1 cellular context compared by ENCODE assay signal in genomic region chr1:7971024-7971423, GRCh38.
TF ChIP-seq lines count a peak whose summit lies in the region.

No MANE protein-coding gene starts in this region.

TF ChIP-seq in GM12878, 131 proteins besides CTCF, POLR2A, EP300 and RAD21:
- TF ChIP-seq ZBTB33 (IDR thresholded peaks at IDR 0.05) (no peak), PML (IDR thresholded peaks at IDR 0.05; ENCODE audit: low read length) (no peak), ZNF622 (IDR thresholded peaks at IDR 0.05) (no peak), REST (IDR thresholded peaks at IDR 0.05; ENCODE audit: low read depth, low read length) (no peak), MXI1 (IDR thresholded peaks at IDR 0.05; ENCODE audit: low read depth, low read length) (no peak), RELA (IDR thresholded peaks at IDR 0.05; ENCODE audit: borderline replicate concordance, partially characterized antibody) (no peak), MLLT1 (IDR thresholded peaks at IDR 0.05) (no peak), EGR1 (IDR thresholded peaks at IDR 0.05; ENCODE audit: borderline replicate concordance in 1 of 2, low read depth in 2 of 2, low read length in 2 of 2) (no peak), CUX1 (IDR thresholded peaks at IDR 0.05; ENCODE audit: insufficient replicate concordance, low read depth, low read length) (no peak), PRDM15 (CRISPR knock-in tag; IDR thresholded peaks at IDR 0.05) (no peak)
